ENCODE assay signal across 13 cellular contexts in genomic region chr6:51559059-51559458, GRCh38.
DNase-seq lines count a peak whose midpoint lies in the region; ATAC-seq and TF ChIP-seq lines count a peak whose summit lies in the region.
"Had no signal": no experiment of that assay in that cellular context is flagged by ENCODE, and none has a peak within 500 bp of the region (broad histone marks: within the 10 kb centered on the region; RNA-seq: fewer than 3 reads in every experiment).

No MANE protein-coding gene starts in this region.

- no peak overlapping the region for H3K4me2 ChIP-seq in neural progenitor cell

- no peaks in the 10 kb centered on the region for H3K36me3 Mint-ChIP-seq in neural progenitor cell

- no peaks in the 10 kb centered on the region for H3K9me3 Mint-ChIP-seq in neural progenitor cell
- H3K9me3 Mint-ChIP-seq: activated CD4-positive, alpha-beta memory T cell treated with anti-CD3 and anti-CD28 coated beads, Interleukin-2, amount 10 ng/mL, durations not matched to agents 7 days and 5 days; T-helper 1 cell treated with Interleukin-12 subunit alpha and Interleukin-12 subunit beta and Interleukin-4 antibody, amounts not matched to agents 30 μg/mL and 1 μg/mL, for 36 hours had no signal

- H3K27me3 ChIP-seq in breast epithelium: no peaks in the 10 kb centered on the region
- no peaks in the 10 kb centered on the region for H3K27me3 ChIP-seq in neural progenitor cell
- H3K27me3 ChIP-seq in testis: no peaks in the 10 kb centered on the region

- H3K27ac Mint-ChIP-seq in neural progenitor cell: no peak overlapping the region
- H3K27ac Mint-ChIP-seq: activated CD4-positive, alpha-beta memory T cell treated with anti-CD3 and anti-CD28 coated beads, Interleukin-2, amount 10 ng/mL, durations not matched to agents 7 days and 5 days; T-helper 1 cell treated with Interleukin-12 subunit alpha and Interleukin-12 subunit beta and Interleukin-4 antibody, amounts not matched to agents 30 μg/mL and 1 μg/mL, for 36 hours had no signal

- TF ChIP-seq CTCF in GM12873 (IDR thresholded peaks at IDR 0.05; ENCODE audit: insufficient read depth, low read depth, low read length, missing control alignments) (peak; percentile 27), breast epithelium (IDR thresholded peaks at IDR 0.05) (peak in 2 of 3 donors; percentile 18 to 34), neural progenitor cell (IDR thresholded peaks at IDR 0.05) (peak; percentile 9), testis (IDR thresholded peaks at IDR 0.05) (no peak)

- H3K9ac ChIP-seq in neural progenitor cell: no peak overlapping the region

- no peaks in the 10 kb centered on the region for H3K79me2 ChIP-seq in neural progenitor cell (ENCODE audit: low read depth)

- TF ChIP-seq POLR2A in breast epithelium (IDR thresholded peaks at IDR 0.05): no peak
- no peak for TF ChIP-seq POLR2A in testis (IDR thresholded peaks at IDR 0.05)

- no peak overlapping the region for H3K4me3 ChIP-seq in breast epithelium
- H3K4me3 ChIP-seq in neural progenitor cell: no peak overlapping the region
- no peak overlapping the region for H3K4me3 ChIP-seq in testis

- DNase-seq in NCI-H146 (lab: John Stamatoyannopoulos, UW) (peak; percentile 42), breast epithelium (ENCODE audit: low spot score in 2 of 2) (no peak), neural progenitor cell (ENCODE audit: low spot score) (no peak), activated gamma-delta T cell (lab: John Stamatoyannopoulos, UW) (no peak), testis (no peak)
- no peak for DNase-seq in effector CD4-positive, alpha-beta T cell
- DNase-seq: activated CD4-positive, alpha-beta memory T cell treated with anti-CD3 and anti-CD28 coated beads, Interleukin-2, amount 10 ng/mL, durations not matched to agents 7 days and 5 days; activated naive CD4-positive, alpha-beta T cell treated with anti-CD3 and anti-CD28 coated beads, Interleukin-2, amount 50 U/mL, for 16 hours; NCI-H1092; NK-92 treated with Interleukin-12 subunit alpha and Interleukin-12 subunit beta, amount 100 ng/mL, for 24 hours had no signal

- no peaks in the 10 kb centered on the region for H3K9me3 ChIP-seq in breast epithelium
- H3K9me3 ChIP-seq in neural progenitor cell (ENCODE audit: low read depth): no peaks in the 10 kb centered on the region
- no peaks in the 10 kb centered on the region for H3K9me3 ChIP-seq in testis

- no peaks in the 10 kb centered on the region for H3K4me1 ChIP-seq in breast epithelium
- peaks cover 17% of the 10 kb centered on the region for H3K4me1 ChIP-seq in neural progenitor cell
- H3K4me1 ChIP-seq in testis: no peaks in the 10 kb centered on the region

- WGBS in testis, 2 donors: 63 to 79% methylated on average over 2 of the region's 2 CpGs

- H3K4me1 Mint-ChIP-seq in neural progenitor cell: peaks cover 5% of the 10 kb centered on the region
- H3K4me1 Mint-ChIP-seq: activated CD4-positive, alpha-beta memory T cell treated with anti-CD3 and anti-CD28 coated beads, Interleukin-2, amount 10 ng/mL, durations not matched to agents 7 days and 5 days had no signal

- no peaks in the 10 kb centered on the region for H4K20me1 ChIP-seq in neural progenitor cell (ENCODE audit: low read depth)

- no peak for ATAC-seq in GM19023 (IDR thresholded peaks at IDR 0.05; ENCODE audit: unreplicated experiment)

- no peaks in the 10 kb centered on the region for H3K27me3 Mint-ChIP-seq in neural progenitor cell (ENCODE audit: insufficient read depth, low read depth)
- H3K27me3 Mint-ChIP-seq: activated CD4-positive, alpha-beta memory T cell treated with anti-CD3 and anti-CD28 coated beads, Interleukin-2, amount 10 ng/mL, durations not matched to agents 7 days and 5 days had no signal

- H3F3A ChIP-seq in neural progenitor cell (ENCODE audit: low read depth): no peaks in the 10 kb centered on the region

- intact Hi-C loops in breast epithelium (cut with DNase I; ENCODE audit: low total_unique reads) (no loop called here), testis (cut with DNase I; ENCODE audit: low total_unique reads) (no loop called here)

- no peak overlapping the region for H3K4me3 Mint-ChIP-seq in neural progenitor cell
- H3K4me3 Mint-ChIP-seq: activated CD4-positive, alpha-beta memory T cell treated with anti-CD3 and anti-CD28 coated beads, Interleukin-2, amount 10 ng/mL, durations not matched to agents 7 days and 5 days; T-helper 1 cell treated with Interleukin-12 subunit alpha and Interleukin-12 subunit beta and Interleukin-4 antibody, amounts not matched to agents 30 μg/mL and 1 μg/mL, for 36 hours had no signal

- H3K36me3 ChIP-seq in breast epithelium: no peaks in the 10 kb centered on the region
- H3K36me3 ChIP-seq in neural progenitor cell: no peaks in the 10 kb centered on the region
- H3K36me3 ChIP-seq in testis (ENCODE audit: low read depth, missing control alignments): no peaks in the 10 kb centered on the region

- no peak overlapping the region for H2AFZ ChIP-seq in neural progenitor cell (replicated peaks)

- H3K27ac ChIP-seq in breast epithelium (no peak overlapping the region), neural progenitor cell (no peak overlapping the region), testis (no peak overlapping the region)

Comparison
In these comparisons a context has a peak if more than half of its experiments do, and no peak if none do; other contexts are left out.
1. CTCF ChIP-seq: peak in GM12873 (single experiment), breast epithelium (2 of 3) and neural progenitor cell (single experiment); none in testis (0 of 3).